In genomic region chr19:15169541-15170285, GRCh38 we compare ENCODE assay signal across 1 cellular context.
TF ChIP-seq lines count a peak whose summit lies in the region.

No MANE protein-coding gene starts in this region.

TF ChIP-seq in K562, 482 proteins besides CTCF, POLR2A, EP300 and RAD21 (continued from another document):
- TF ChIP-seq NR2C1 (IDR thresholded peaks at IDR 0.05) (peak; percentile 64), NR2C1 (tag; IDR thresholded peaks at IDR 0.05) (peak; percentile 64), ZNF740 (CRISPR knock-in tag; IDR thresholded peaks at IDR 0.05) (peak; percentile 60; the same call in 1 of the 2 replicates), ZNF740 (tag; IDR thresholded peaks at IDR 0.05) (peak in 1 of 2 experiments; percentile 39; a peak in 1 of 4 replicates), SMAD4 (CRISPR knock-in tag; conservative IDR thresholded peaks at IDR 0.05) (no peak), RBM14 (IDR thresholded peaks at IDR 0.05; ENCODE audit: borderline replicate concordance, insufficient read depth, low read depth, low read length) (no peak), ARID1B (IDR thresholded peaks at IDR 0.05) (no peak), ZNF212 (CRISPR knock-in tag; IDR thresholded peaks at IDR 0.05) (no peak), ZBTB7A (IDR thresholded peaks at IDR 0.05; ENCODE audit: borderline replicate concordance, control insufficient read depth, low read depth, low read length) (peak; percentile 15; the same call in 1 of the 2 replicates), ZNF518B (CRISPR knock-in tag; IDR thresholded peaks at IDR 0.05) (no peak), MCM2 (IDR thresholded peaks at IDR 0.05; ENCODE audit: low read depth) (no peak), SFPQ (IDR thresholded peaks at IDR 0.05; ENCODE audit: low read depth, low read length) (no peak), SPI1 (IDR thresholded peaks at IDR 0.05; ENCODE audit: borderline replicate concordance, low read depth, low read length) (peak; percentile 13; the same call in 1 of the 2 replicates), JUND (IDR thresholded peaks at IDR 0.05; ENCODE audit: borderline replicate concordance, low read depth, low read length) (0 out of 2 replicates have a peak, but pooled peaks have one; percentile 38), JUND (tag; IDR thresholded peaks at IDR 0.05; ENCODE audit: borderline replicate concordance, low read depth, low read length) (no peak), IFI16 (CRISPR knock-in tag; IDR thresholded peaks at IDR 0.05) (no peak), NR2C2 (CRISPR knock-in tag; IDR thresholded peaks at IDR 0.05) (no peak), NR2C2 (tag; IDR thresholded peaks at IDR 0.05) (peak; percentile 85)
- TF ChIP-seq, protein P1, sequence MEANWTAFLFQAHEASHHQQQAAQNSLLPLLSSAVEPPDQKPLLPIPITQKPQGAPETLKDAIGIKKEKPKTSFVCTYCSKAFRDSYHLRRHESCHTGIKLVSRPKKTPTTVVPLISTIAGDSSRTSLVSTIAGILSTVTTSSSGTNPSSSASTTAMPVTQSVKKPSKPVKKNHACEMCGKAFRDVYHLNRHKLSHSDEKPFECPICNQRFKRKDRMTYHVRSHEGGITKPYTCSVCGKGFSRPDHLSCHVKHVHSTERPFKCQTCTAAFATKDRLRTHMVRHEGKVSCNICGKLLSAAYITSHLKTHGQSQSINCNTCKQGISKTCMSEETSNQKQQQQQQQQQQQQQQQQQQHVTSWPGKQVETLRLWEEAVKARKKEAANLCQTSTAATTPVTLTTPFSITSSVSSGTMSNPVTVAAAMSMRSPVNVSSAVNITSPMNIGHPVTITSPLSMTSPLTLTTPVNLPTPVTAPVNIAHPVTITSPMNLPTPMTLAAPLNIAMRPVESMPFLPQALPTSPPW (CRISPR knock-in tag; IDR thresholded peaks at IDR 0.05), result 0 out of 2 replicates have a peak, but pooled peaks have one; percentile 26
- TF ChIP-seq, protein P2, sequence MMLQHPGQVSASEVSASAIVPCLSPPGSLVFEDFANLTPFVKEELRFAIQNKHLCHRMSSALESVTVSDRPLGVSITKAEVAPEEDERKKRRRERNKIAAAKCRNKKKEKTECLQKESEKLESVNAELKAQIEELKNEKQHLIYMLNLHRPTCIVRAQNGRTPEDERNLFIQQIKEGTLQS (IDR thresholded peaks at IDR 0.05), result peak; percentile 23; the same call in 1 of the 2 replicates
- TF ChIP-seq, protein P2 (CRISPR knock-in tag; conservative IDR thresholded peaks at IDR 0.05), result no peak
